In genomic region chr1:89483757-89484077, GRCh38 we compare ENCODE assay signal across 3 cellular contexts.
"Had no signal": no experiment of that assay in that cellular context is flagged by ENCODE, and none has a peak within 500 bp of the region (broad histone marks: within the 10 kb centered on the region; RNA-seq: fewer than 3 reads in every experiment).

No MANE protein-coding gene starts in this region.

- H3K27ac ChIP-seq: GM23248 had no signal

- H3K4me1 ChIP-seq: HAP-1 had no signal

- H3K9ac ChIP-seq: GM23248 had no signal

- DNase-seq: GOT3 had no signal

- H3K4me3 ChIP-seq: GM23248, HAP-1 had no signal

- H2AFZ ChIP-seq: GM23248 had no signal

- H3K36me3 ChIP-seq: HAP-1 had no signal
